ENCODE assay signal across 2 cellular contexts in the genomic region with DNA sequence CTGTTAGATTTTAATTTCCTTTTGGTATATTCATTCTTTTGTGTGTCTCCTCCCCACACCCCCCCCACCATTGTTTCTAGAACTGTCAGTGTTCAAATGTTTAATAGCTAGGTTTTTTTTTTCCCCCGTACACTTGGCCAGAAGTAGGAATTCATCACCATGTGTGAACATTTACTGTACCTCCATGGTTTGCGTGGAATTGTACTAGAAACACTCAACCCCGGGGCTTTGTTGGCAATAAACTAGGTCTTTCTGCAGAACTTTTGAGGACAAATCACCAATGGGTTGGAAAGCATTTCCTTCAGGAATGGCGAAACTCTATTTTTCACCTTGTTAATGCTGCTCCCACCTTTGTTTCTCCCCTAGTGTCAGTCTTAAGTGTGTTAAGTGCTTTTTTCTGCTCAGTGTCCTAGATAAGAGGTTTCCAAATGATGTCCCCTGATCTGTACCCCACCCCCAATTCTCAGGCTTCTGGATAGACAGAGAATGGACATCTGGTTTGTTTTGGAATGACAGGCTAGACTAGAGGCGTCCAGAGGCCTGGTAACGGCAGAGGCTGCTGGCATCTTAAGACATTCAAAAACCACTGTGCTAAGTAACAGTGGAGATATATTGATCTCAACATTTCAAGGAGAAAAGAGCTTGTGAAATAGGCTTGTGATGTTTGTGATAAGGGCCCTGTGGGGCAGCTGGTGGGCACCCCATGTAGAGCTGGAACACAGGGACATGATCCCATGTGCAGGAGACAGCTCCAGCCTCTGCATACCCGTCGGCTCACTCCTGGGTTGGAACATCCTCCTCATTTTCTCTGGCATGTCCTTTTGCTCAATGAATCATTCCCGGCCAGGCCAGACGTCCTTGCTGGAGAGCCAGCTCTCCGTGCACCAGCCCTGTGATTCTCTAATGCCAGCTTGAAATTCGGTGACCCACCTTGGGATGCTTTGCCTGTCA.
TF ChIP-seq lines count a peak whose summit lies in the region.

No MANE protein-coding gene starts in this region.

TF ChIP-seq in IMR-90, 13 proteins besides CTCF, POLR2A, EP300 and RAD21:
- 0 out of 2 replicates have a peak, but pooled peaks have one; percentile 2 for TF ChIP-seq CEBPB (IDR thresholded peaks at IDR 0.05; ENCODE audit: low read depth, low read length)
- TF ChIP-seq NFE2L2 (IDR thresholded peaks at IDR 0.05; ENCODE audit: low read depth, low read length) = no peak
- TF ChIP-seq, protein P1, sequence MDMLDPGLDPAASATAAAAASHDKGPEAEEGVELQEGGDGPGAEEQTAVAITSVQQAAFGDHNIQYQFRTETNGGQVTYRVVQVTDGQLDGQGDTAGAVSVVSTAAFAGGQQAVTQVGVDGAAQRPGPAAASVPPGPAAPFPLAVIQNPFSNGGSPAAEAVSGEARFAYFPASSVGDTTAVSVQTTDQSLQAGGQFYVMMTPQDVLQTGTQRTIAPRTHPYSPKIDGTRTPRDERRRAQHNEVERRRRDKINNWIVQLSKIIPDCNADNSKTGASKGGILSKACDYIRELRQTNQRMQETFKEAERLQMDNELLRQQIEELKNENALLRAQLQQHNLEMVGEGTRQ (IDR thresholded peaks at IDR 0.05; ENCODE audit: low read depth, low read length) = no peak
- TF ChIP-seq RFX5 (IDR thresholded peaks at IDR 0.05; ENCODE audit: low read depth, low read length) = no peak
- TF ChIP-seq MAZ (IDR thresholded peaks at IDR 0.05; ENCODE audit: borderline replicate concordance, low read depth, low read length) = peak; percentile 38; the same call in 1 of the 2 replicates
- no peak for TF ChIP-seq RCOR1 (IDR thresholded peaks at IDR 0.05; ENCODE audit: insufficient replicate concordance, low read length)
- no peak for TF ChIP-seq SMC3 (IDR thresholded peaks at IDR 0.05; ENCODE audit: low read depth, low read length)
- 0 out of 2 replicates have a peak, but pooled peaks have one; percentile 7 for TF ChIP-seq FOS (IDR thresholded peaks at IDR 0.05; ENCODE audit: low read depth, low read length)
- TF ChIP-seq, protein P2, sequence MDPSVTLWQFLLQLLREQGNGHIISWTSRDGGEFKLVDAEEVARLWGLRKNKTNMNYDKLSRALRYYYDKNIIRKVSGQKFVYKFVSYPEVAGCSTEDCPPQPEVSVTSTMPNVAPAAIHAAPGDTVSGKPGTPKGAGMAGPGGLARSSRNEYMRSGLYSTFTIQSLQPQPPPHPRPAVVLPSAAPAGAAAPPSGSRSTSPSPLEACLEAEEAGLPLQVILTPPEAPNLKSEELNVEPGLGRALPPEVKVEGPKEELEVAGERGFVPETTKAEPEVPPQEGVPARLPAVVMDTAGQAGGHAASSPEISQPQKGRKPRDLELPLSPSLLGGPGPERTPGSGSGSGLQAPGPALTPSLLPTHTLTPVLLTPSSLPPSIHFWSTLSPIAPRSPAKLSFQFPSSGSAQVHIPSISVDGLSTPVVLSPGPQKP (IDR thresholded peaks at IDR 0.05; ENCODE audit: borderline replicate concordance, low read depth, low read length) = no peak
- TF ChIP-seq MAFK (IDR thresholded peaks at IDR 0.05; ENCODE audit: low read depth, low read length) = no peak

TF ChIP-seq in HEK293T, 16 proteins besides CTCF, POLR2A, EP300 and RAD21 (continued from another document):
- TF ChIP-seq BHLHE40 (IDR thresholded peaks at IDR 0.05; ENCODE audit: borderline replicate concordance) = no peak
- TF ChIP-seq FOXM1 (IDR thresholded peaks at IDR 0.05; ENCODE audit: borderline replicate concordance) = no peak
- TF ChIP-seq L3MBTL2 (conservative IDR thresholded peaks at IDR 0.05) = no peak
